Comparison of ENCODE assay signal across 23 cellular contexts in genomic region chr1:100627936-100628335, GRCh38.
DNase-seq lines count a peak whose midpoint lies in the region; FAIRE-seq and TF ChIP-seq lines count a peak whose summit lies in the region.
"Had no signal": no experiment of that assay in that cellular context is flagged by ENCODE, and none has a peak within 500 bp of the region (broad histone marks: within the 10 kb centered on the region; RNA-seq: fewer than 3 reads in every experiment).

No MANE protein-coding gene starts in this region.

- no peak overlapping the region for H3K4me3 Mint-ChIP-seq in osteocyte (ENCODE audit: unreplicated experiment)
- H3K4me3 Mint-ChIP-seq: activated CD4-positive, alpha-beta T cell treated with anti-CD3 and anti-CD28 coated beads, Interleukin-2, amount 10 ng/mL, durations not matched to agents 24 days and 14 days; activated naive CD4-positive, alpha-beta T cell treated with anti-CD3 and anti-CD28 coated beads for 36 hours; CD4-positive, alpha-beta memory T cell; central memory CD8-positive, alpha-beta T cell; naive thymus-derived CD8-positive, alpha-beta T cell had no signal

- WGBS in transverse colon (ENCODE audit: low coverage in 1 of 2), 2 donors: 80 to 92% methylated on average over 3 of the region's 3 CpGs

- no peaks in the 10 kb centered on the region for H3K27me3 ChIP-seq in transverse colon
- H3K27me3 ChIP-seq: left lung, tibial nerve had no signal

- in situ Hi-C loops in astrocyte of the spinal cord (cut with HindIII; ENCODE audit: low sequenced_read_pairs) (no loop called here), transverse colon (cut with MboI; ENCODE audit: low pct_ligation_motif_present in 1 of 4, low pct_unique_long_range_greater_than_20kb in 1 of 4, low sequenced_read_pairs in 3 of 4) (no loop called here)

- peaks cover 0 to 5% (median 0%) of the 10 kb centered on the region in 4 donors for H3K4me1 ChIP-seq in transverse colon

- H3K27ac Mint-ChIP-seq in osteocyte (ENCODE audit: unreplicated experiment): no peak overlapping the region
- H3K27ac Mint-ChIP-seq: activated CD4-positive, alpha-beta T cell treated with anti-CD3 and anti-CD28 coated beads, Interleukin-2, amount 10 ng/mL, durations not matched to agents 24 days and 14 days; CD4-positive, alpha-beta memory T cell; naive thymus-derived CD8-positive, alpha-beta T cell had no signal

- no peaks in the 10 kb centered on the region for H3K27me3 Mint-ChIP-seq in osteocyte (ENCODE audit: unreplicated experiment)
- H3K27me3 Mint-ChIP-seq: activated CD4-positive, alpha-beta T cell treated with anti-CD3 and anti-CD28 coated beads, Interleukin-2, amount 10 ng/mL, durations not matched to agents 24 days and 14 days; central memory CD8-positive, alpha-beta T cell had no signal

- no peak for TF ChIP-seq EP300 in transverse colon (IDR thresholded peaks at IDR 0.05; ENCODE audit: low read depth)

- TF ChIP-seq CTCF in astrocyte of the spinal cord (IDR thresholded peaks at IDR 0.05; ENCODE audit: low read depth, low read length): no peak
- TF ChIP-seq CTCF in transverse colon (IDR thresholded peaks at IDR 0.05): no peak
- no peak for TF ChIP-seq CTCF in osteocyte (IDR thresholded peaks at IDR 0.05)

- no peaks in the 10 kb centered on the region for H3K9me3 ChIP-seq in transverse colon
- H3K9me3 ChIP-seq: left lung, tibial nerve had no signal

- no peaks in the 10 kb centered on the region for H3K36me3 Mint-ChIP-seq in osteocyte (ENCODE audit: unreplicated experiment)
- H3K36me3 Mint-ChIP-seq: CD4-positive, alpha-beta memory T cell; naive thymus-derived CD8-positive, alpha-beta T cell had no signal

- no peaks in the 10 kb centered on the region for H3K36me3 ChIP-seq in transverse colon
- H3K36me3 ChIP-seq: left lung, tibial nerve had no signal

- FAIRE-seq in RCC 7860 (lab: Jason Lieb, UNC): no peak
- FAIRE-seq: HTR-8/SVneo had no signal

- H3K27ac ChIP-seq in transverse colon: peak overlapping the region in 3 of 4 donors; percentile 15 to 31 (median 25)
- H3K27ac ChIP-seq: KMS-11, VCaP had no signal

- intact Hi-C loops in transverse colon (cut with DNase I; ENCODE audit: low total_unique reads): no loop called here

- peaks cover 3% of the 10 kb centered on the region for H3K9me3 Mint-ChIP-seq in osteocyte (ENCODE audit: unreplicated experiment)
- H3K9me3 Mint-ChIP-seq: activated CD4-positive, alpha-beta T cell treated with anti-CD3 and anti-CD28 coated beads, Interleukin-2, amount 10 ng/mL, durations not matched to agents 24 days and 14 days; activated naive CD4-positive, alpha-beta T cell treated with anti-CD3 and anti-CD28 coated beads for 36 hours; central memory CD8-positive, alpha-beta T cell had no signal

- no peak for TF ChIP-seq POLR2A in transverse colon (IDR thresholded peaks at IDR 0.05)

- DNase-seq in RCC 7860 (ENCODE audit: low spot score): peak; percentile 41
- DNase-seq in astrocyte of the spinal cord (ENCODE audit: low read depth, low spot score): peak; percentile 35
- DNase-seq in kidney tubule cell (ENCODE audit: low spot score): peak; percentile 35
- no peak for DNase-seq in transverse colon
- DNase-seq in A172 (ENCODE audit: low spot score): no peak
- DNase-seq in NCI-H1105 (lab: John Stamatoyannopoulos, UW): no peak
- no peak for DNase-seq in osteocyte (ENCODE audit: extremely low spot score, unreplicated experiment)
- no peak for DNase-seq in NCI-H2107 (lab: John Stamatoyannopoulos, UW)
- DNase-seq: activated CD4-positive, alpha-beta T cell treated with anti-CD3 and anti-CD28 coated beads, Interleukin-2, amount 10 ng/mL, durations not matched to agents 24 days and 14 days; activated naive CD4-positive, alpha-beta T cell treated with anti-CD3 and anti-CD28 coated beads for 36 hours; activated T-cell treated with anti-CD3 and anti-CD28 coated beads, Interleukin-2, amount 50 U/mL, for 48 hours; CD4-positive, alpha-beta memory T cell; left lung; naive thymus-derived CD8-positive, alpha-beta T cell; NCI-H1436; NCI-H510A; retina; T-helper 1 cell had no signal

- H3K4me3 ChIP-seq in astrocyte of the spinal cord (ENCODE audit: low read depth, low read length) (no peak overlapping the region), transverse colon (no peak overlapping the region)
- H3K4me3 ChIP-seq: left lung, tibial nerve had no signal

- peaks cover 64% of the 10 kb centered on the region for H3K4me1 Mint-ChIP-seq in osteocyte (ENCODE audit: unreplicated experiment)

Comparison
In these comparisons a context has a peak if more than half of its experiments do, and no peak if none do; other contexts are left out.
1. DNase-seq: peak in RCC 7860 (single experiment), astrocyte of the spinal cord (single experiment) and kidney tubule cell (single experiment); none in transverse colon (single experiment), A172 (single experiment), NCI-H1105 (single experiment), osteocyte (single experiment) and NCI-H2107 (single experiment).